Comparison of ENCODE assay signal across 8 cellular contexts in genomic region chr17:18314731-18315497, GRCh38. TPM values are rescaled to one million over a fixed set of nuclear protein-coding genes. Genes with fewer than 3 reads are reported as not detected.
DNase-seq lines count a peak whose midpoint lies in the region; ATAC-seq and TF ChIP-seq lines count a peak whose summit lies in the region.

A gene with protein sequence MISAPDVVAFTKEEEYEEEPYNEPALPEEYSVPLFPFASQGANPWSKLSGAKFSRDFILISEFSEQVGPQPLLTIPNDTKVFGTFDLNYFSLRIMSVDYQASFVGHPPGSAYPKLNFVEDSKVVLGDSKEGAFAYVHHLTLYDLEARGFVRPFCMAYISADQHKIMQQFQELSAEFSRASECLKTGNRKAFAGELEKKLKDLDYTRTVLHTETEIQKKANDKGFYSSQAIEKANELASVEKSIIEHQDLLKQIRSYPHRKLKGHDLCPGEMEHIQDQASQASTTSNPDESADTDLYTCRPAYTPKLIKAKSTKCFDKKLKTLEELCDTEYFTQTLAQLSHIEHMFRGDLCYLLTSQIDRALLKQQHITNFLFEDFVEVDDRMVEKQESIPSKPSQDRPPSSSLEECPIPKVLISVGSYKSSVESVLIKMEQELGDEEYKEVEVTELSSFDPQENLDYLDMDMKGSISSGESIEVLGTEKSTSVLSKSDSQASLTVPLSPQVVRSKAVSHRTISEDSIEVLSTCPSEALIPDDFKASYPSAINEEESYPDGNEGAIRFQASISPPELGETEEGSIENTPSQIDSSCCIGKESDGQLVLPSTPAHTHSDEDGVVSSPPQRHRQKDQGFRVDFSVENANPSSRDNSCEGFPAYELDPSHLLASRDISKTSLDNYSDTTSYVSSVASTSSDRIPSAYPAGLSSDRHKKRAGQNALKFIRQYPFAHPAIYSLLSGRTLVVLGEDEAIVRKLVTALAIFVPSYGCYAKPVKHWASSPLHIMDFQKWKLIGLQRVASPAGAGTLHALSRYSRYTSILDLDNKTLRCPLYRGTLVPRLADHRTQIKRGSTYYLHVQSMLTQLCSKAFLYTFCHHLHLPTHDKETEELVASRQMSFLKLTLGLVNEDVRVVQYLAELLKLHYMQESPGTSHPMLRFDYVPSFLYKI (plus strand): TSS chr17:18315293. CDS start chr17:18315790, 497 bp downstream.
TSS of gene TOP3A (minus strand) at chr17:18314994. CDS start at chr17:18314778, 216 bp downstream.

- H3K9me3 ChIP-seq in Karpas-422 (ENCODE audit: low read length) = no peaks in the 10 kb centered on the region
- H3K9me3 ChIP-seq in esophagus squamous epithelium = no peaks in the 10 kb centered on the region

- ATAC-seq in GM21825 (IDR thresholded peaks at IDR 0.05; ENCODE audit: unreplicated experiment) = peak; percentile 79

- H3K27me3 ChIP-seq in Karpas-422 (ENCODE audit: low read length) (no peaks in the 10 kb centered on the region), esophagus squamous epithelium (no peaks in the 10 kb centered on the region)

- peaks cover 25% of the 10 kb centered on the region for H3K36me3 ChIP-seq in Karpas-422 (ENCODE audit: insufficient read depth, low read length)
- peaks cover 0 to 61% (median 3%) of the 10 kb centered on the region in 3 donors for H3K36me3 ChIP-seq in esophagus squamous epithelium

- DNase-seq in DMS79 treated with DMSO at 0.1 percent for 48 hours (lab: John Stamatoyannopoulos, UW) (peak; percentile 77), Karpas-422 (peak; percentile 99), RKO (ENCODE audit: low spot score) (peak; percentile 97), activated T-helper 1 cell treated with Interleukin-2 at 50 U/mL for 16 hours (ENCODE audit: low read depth) (peak; percentile 96), esophagus squamous epithelium (lab: John Stamatoyannopoulos, UW) (peak; percentile 95), myocyte (ENCODE audit: low read depth) (peak; percentile 99)
- DNase-seq in stimulated activated CD8-positive, alpha-beta memory T cell treated with anti-CD3 and anti-CD28 coated beads, Interleukin-7, amount 100 ng/mL, for 48 hours (ENCODE audit: extremely low read depth in 1 of 2, low read depth in 1 of 2) = peak; percentile 91 to 97

- H3K4me1 ChIP-seq in Karpas-422 (ENCODE audit: low read length) (peaks cover 48% of the 10 kb centered on the region), esophagus squamous epithelium (peaks cover 48 to 73% (median 60%) of the 10 kb centered on the region in 3 donors)

- peak within 1 kb of the TSS; percentile 68 for H2AFZ ChIP-seq in Karpas-422 (ENCODE audit: low read length)

- H3K9ac ChIP-seq in Karpas-422 (ENCODE audit: low read length) = peak within 1 kb of the TSS; percentile 85

- intact Hi-C loops in esophagus squamous epithelium (cut with DNase I) = no loop called here

- H3K4me3 ChIP-seq in Karpas-422 (ENCODE audit: low read length) (peak within 1 kb of the TSS; percentile 91), esophagus squamous epithelium (peak within 1 kb of the TSS; percentile 69 to 92 (median 88))

- 1% methylated on average over 29 to 38 of the region's 72 CpGs for WGBS in esophagus squamous epithelium, 2 donors

- TF ChIP-seq CTCF in esophagus squamous epithelium (IDR thresholded peaks at IDR 0.05) = peak in 3 of 6 experiments; percentile 9 to 21 (median 11)

- peak in 2 of 4 donors; percentile 13 to 55 for TF ChIP-seq POLR2A in esophagus squamous epithelium (IDR thresholded peaks at IDR 0.05)

- peak within 1 kb of the TSS; percentile 85 for H3K4me2 ChIP-seq in Karpas-422 (ENCODE audit: low read depth, low read length, poor library complexity, severe bottlenecking)

- H3K27ac ChIP-seq in Karpas-422 (ENCODE audit: low read length) (peak within 1 kb of the TSS; percentile 63), esophagus squamous epithelium (peak within 1 kb of the TSS; percentile 90 to 93 (median 90))

- no peaks in the 10 kb centered on the region for H3K9me2 ChIP-seq in Karpas-422 (replicated peaks; ENCODE audit: insufficient read depth, low read length)

- peaks cover 92% of the 10 kb centered on the region for H3K79me2 ChIP-seq in Karpas-422 (ENCODE audit: low read length)

- H4K20me1 ChIP-seq in Karpas-422 (ENCODE audit: insufficient read depth, low read depth, low read length) = peaks cover 17% of the 10 kb centered on the region

RNA-seq across cellular contexts. Expression of the first gene that starts in this region (rescaled TPM):
- 12.7 and 14.4 TPM in 2 replicates for total RNA-seq in Karpas-422 (2014; rRNA removed; shearing (Covaris generic); ENCODE audit: low replicate concordance)
- total RNA-seq in esophagus squamous epithelium (10 to 100 TPM; 10.9 to 13.0 (median 11.9) TPM), myocyte (10.8 and 11.2 TPM in 2 replicates)
- polyA plus RNA-seq in myocyte (2012) = 8.6 TPM

RNA-seq across cellular contexts. Expression of gene TOP3A, which starts in this region (rescaled TPM):
- 19.0 and 34.9 TPM in 2 replicates for total RNA-seq in Karpas-422 (2014; rRNA removed; shearing (Covaris generic); ENCODE audit: low replicate concordance)
- total RNA-seq in esophagus squamous epithelium = 10 to 100 TPM; 17.9 to 34.0 (median 21.1) TPM
- 33.0 and 35.8 TPM in 2 replicates for total RNA-seq in myocyte
- 19.0 TPM for polyA plus RNA-seq in myocyte (2012)

Comparison
In these comparisons a context has a peak if more than half of its experiments do, and no peak if none do; other contexts are left out.
1. Peak in every context shown above with its lines: DNase-seq, ATAC-seq, H3K4me3 ChIP-seq and H3K27ac ChIP-seq.